Comparison of ENCODE assay signal across 11 cellular contexts in the genomic region with DNA sequence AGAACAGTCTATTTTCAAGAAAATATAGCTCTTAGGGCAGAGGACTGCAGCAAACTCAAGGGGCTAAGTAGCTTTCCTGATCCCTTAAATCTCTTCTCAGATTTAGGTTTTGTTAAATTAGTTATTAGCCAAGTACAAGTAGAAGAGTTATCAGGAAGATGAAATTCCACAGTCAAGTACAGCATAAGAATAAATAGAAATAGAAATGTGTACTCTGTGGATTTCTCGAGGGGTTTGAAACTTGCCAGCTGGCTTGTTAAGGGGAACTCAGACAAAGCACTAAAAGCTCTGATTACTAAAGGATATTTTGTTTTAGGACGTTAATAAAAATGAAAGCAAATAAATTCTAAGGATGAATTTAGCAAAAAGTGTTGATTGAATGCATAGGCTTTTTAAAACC.
"Had no signal": no experiment of that assay in that cellular context is flagged by ENCODE, and none has a peak within 500 bp of the region (broad histone marks: within the 10 kb centered on the region; RNA-seq: fewer than 3 reads in every experiment).

No MANE protein-coding gene starts in this region.

- H3K4me3 Mint-ChIP-seq: GM23338, H9, HFFc6 had no signal

- H2AFZ ChIP-seq: GM23248, GM23338 had no signal

- H3K4me2 ChIP-seq: GM23338 had no signal

- H3K4me1 Mint-ChIP-seq: GM23338, H9 had no signal

- H3K27ac ChIP-seq: GM23248 had no signal

- H3K9me3 ChIP-seq: HAP-1 had no signal

- H3K4me1 ChIP-seq: HAP-1 had no signal

- H3K36me3 ChIP-seq: HAP-1 had no signal

- FAIRE-seq: H1, H54 had no signal

- DNase-seq: GM23248, GOT3, H7, H9, HCEC 1CT, HFFc6 had no signal

- H3K27ac Mint-ChIP-seq: GM23338, H9, HFFc6 had no signal

- ATAC-seq: GM23338, HCT116 had no signal

- H3K9ac ChIP-seq: GM23248 had no signal

- H3K4me3 ChIP-seq: GM23248, GM23338, HAP-1 had no signal
